11 cellular contexts compared by ENCODE assay signal in genomic region chr17:79801156-79802038, GRCh38. TPM values are rescaled to one million over a fixed set of nuclear protein-coding genes. Genes with fewer than 3 reads are reported as not detected.
DNase-seq lines count a peak whose midpoint lies in the region; ATAC-seq and TF ChIP-seq lines count a peak whose summit lies in the region.
"Had no signal": no experiment of that assay in that cellular context is flagged by ENCODE, and none has a peak within 500 bp of the region (broad histone marks: within the 10 kb centered on the region; RNA-seq: fewer than 3 reads in every experiment).

No MANE protein-coding gene starts in this region.

- peaks cover 0 to 23% (median 3%) of the 10 kb centered on the region in 11 donors for H3K9me3 Mint-ChIP-seq in naive thymus-derived CD4-positive, alpha-beta T cell
- H3K9me3 Mint-ChIP-seq: HFFc6 had no signal

- DNase-seq in COR-L47 (lab: John Stamatoyannopoulos, UW) (peak; percentile 62), astrocyte of the spinal cord (ENCODE audit: low read depth, low spot score) (peak; percentile 52), NCI-H2196 treated with DMSO at 0.1 percent for 48 hours (lab: John Stamatoyannopoulos, UW; ENCODE audit: unreplicated experiment) (no peak), GF-D8 (lab: John Stamatoyannopoulos, UW) (no peak), nucleus accumbens (lab: John Stamatoyannopoulos, UW) (no peak)
- DNase-seq in naive thymus-derived CD4-positive, alpha-beta T cell: no peak
- DNase-seq: NCI-H2029 treated with DMSO at 0.1 percent for 48 hours had no signal

- H3K4me1 Mint-ChIP-seq in naive thymus-derived CD4-positive, alpha-beta T cell: peaks cover 20 to 66% (median 45%) of the 10 kb centered on the region in 7 donors

- H3K27me3 ChIP-seq in naive thymus-derived CD4-positive, alpha-beta T cell (ENCODE audit: control insufficient read depth in 2 of 2, insufficient read depth in 2 of 2, low read length in 2 of 2): peaks cover 47 to 71% of the 10 kb centered on the region in 2 donors

- H3K27ac Mint-ChIP-seq in naive thymus-derived CD4-positive, alpha-beta T cell: peak overlapping the region in 7 of 9 donors; percentile 19 to 62 (median 47)
- H3K27ac Mint-ChIP-seq: HFFc6 had no signal

- in situ Hi-C loops in astrocyte of the spinal cord (cut with HindIII; ENCODE audit: low sequenced_read_pairs): no loop called here

- CTCF ChIA-PET in naive thymus-derived CD4-positive, alpha-beta T cell (lab: Charles Lee): no interaction called here

- no peak for TF ChIP-seq RAD21 in Ishikawa (IDR thresholded peaks at IDR 0.05; ENCODE audit: low read depth)

- peak overlapping the region in 3 of 10 donors; percentile 26 to 69 (median 58) for H3K4me3 Mint-ChIP-seq in naive thymus-derived CD4-positive, alpha-beta T cell

- H3K36me3 ChIP-seq in naive thymus-derived CD4-positive, alpha-beta T cell (ENCODE audit: control insufficient read depth in 2 of 3, insufficient read depth in 3 of 3, low read length in 3 of 3): no peaks in the 10 kb centered on the region
- H3K36me3 ChIP-seq: right lobe of liver had no signal

- no peak overlapping the region for H3K27ac ChIP-seq in naive thymus-derived CD4-positive, alpha-beta T cell (ENCODE audit: low read depth, low read length)
- H3K27ac ChIP-seq: right lobe of liver had no signal

- ATAC-seq in naive thymus-derived CD4-positive, alpha-beta T cell: no peak
- ATAC-seq in HG03442 (IDR thresholded peaks at IDR 0.05; ENCODE audit: unreplicated experiment): no peak

- H3K36me3 Mint-ChIP-seq in naive thymus-derived CD4-positive, alpha-beta T cell: peaks cover 0 to 13% (median 0%) of the 10 kb centered on the region in 5 donors

- peaks cover 0 to 4% (median 0%) of the 10 kb centered on the region in 3 experiments for H3K9me3 ChIP-seq in naive thymus-derived CD4-positive, alpha-beta T cell (ENCODE audit: control insufficient read depth in 2 of 3, low read length in 3 of 3)
- H3K9me3 ChIP-seq: right lobe of liver had no signal

- H3K27me3 Mint-ChIP-seq in naive thymus-derived CD4-positive, alpha-beta T cell: peaks cover 39 to 71% (median 51%) of the 10 kb centered on the region in 5 donors

- POLR2A ChIA-PET in naive thymus-derived CD4-positive, alpha-beta T cell (lab: Charles Lee): interaction anchor here (1.0 to 2.0 kb wide), 5 partner anchors 10 to 194 kb away, joined by 3 to 11 read pairs (median 6); partner anchors contain the start of gene CBX4

- intact Hi-C loops in naive thymus-derived CD4-positive, alpha-beta T cell (cut with micrococcal nuclease): no loop called here

- peaks cover 38 to 55% of the 10 kb centered on the region in 2 donors for H3K4me1 ChIP-seq in naive thymus-derived CD4-positive, alpha-beta T cell (ENCODE audit: control insufficient read depth in 2 of 2, insufficient read depth in 2 of 2, low read length in 2 of 2)

- no peak overlapping the region for H3K4me3 ChIP-seq in astrocyte of the spinal cord (ENCODE audit: low read depth, low read length)
- no peak overlapping the region for H3K4me3 ChIP-seq in naive thymus-derived CD4-positive, alpha-beta T cell (ENCODE audit: low read length)
- H3K4me3 ChIP-seq: right lobe of liver had no signal

- TF ChIP-seq EP300 in Ishikawa (IDR thresholded peaks at IDR 0.05; ENCODE audit: borderline replicate concordance): no peak

- TF ChIP-seq CTCF in astrocyte of the spinal cord (IDR thresholded peaks at IDR 0.05; ENCODE audit: low read depth, low read length): no peak

TF ChIP-seq in Ishikawa, 13 proteins besides CTCF, POLR2A, EP300 and RAD21:
- TF ChIP-seq FOXM1 (IDR thresholded peaks at IDR 0.05; ENCODE audit: borderline replicate concordance, low read depth) (no peak), USF1 (IDR thresholded peaks at IDR 0.05) (no peak), TAF1 (IDR thresholded peaks at IDR 0.05; ENCODE audit: low read depth) (no peak), CEBPB (IDR thresholded peaks at IDR 0.05) (no peak), MAX (IDR thresholded peaks at IDR 0.05) (no peak; the same call in 1 of the 2 replicates), ZBTB7A (IDR thresholded peaks at IDR 0.05; ENCODE audit: low read depth) (no peak), TCF12 (IDR thresholded peaks at IDR 0.05; ENCODE audit: low read depth) (peak; percentile 63), NFIC (IDR thresholded peaks at IDR 0.05) (no peak), CREB1 (IDR thresholded peaks at IDR 0.05; ENCODE audit: low read depth) (no peak), YY1 (IDR thresholded peaks at IDR 0.05; ENCODE audit: low read depth) (no peak), EGR1 (IDR thresholded peaks at IDR 0.05) (no peak), TEAD4 (IDR thresholded peaks at IDR 0.05) (peak; percentile 49; the same call in 1 of the 2 replicates), REST (IDR thresholded peaks at IDR 0.05; ENCODE audit: low read depth) (no peak)

RNA-seq across cellular contexts. Expression of gene CBX8, which starts 4.5 kb away (rescaled TPM):
- total RNA-seq in naive thymus-derived CD4-positive, alpha-beta T cell: 10 to 100 TPM in 1 of 5 experiments, 1 to 10 TPM in 4; 2.4 to 11.9 (median 3.0) TPM
- polyA plus RNA-seq in naive thymus-derived CD4-positive, alpha-beta T cell: 1 to 10 TPM in 1 of 2 donors, under 1 TPM in 1; 0.96 to 1.9 TPM

RNA-seq across cellular contexts. Expression of gene CBX2, which starts 23.4 kb away (rescaled TPM):
- 1 to 10 TPM in 1 of 5 experiments, under 1 TPM in 4; 0.24 to 4.4 (median 0.41) TPM for total RNA-seq in naive thymus-derived CD4-positive, alpha-beta T cell
- polyA plus RNA-seq in naive thymus-derived CD4-positive, alpha-beta T cell: under 1 TPM in 1 of 2 donors, not detected in 1; 0.41 TPM

RNA-seq across cellular contexts. Expression of gene CBX4, which starts 37.8 kb away (rescaled TPM):
- total RNA-seq in naive thymus-derived CD4-positive, alpha-beta T cell: 100 to 1,000 TPM in 2 of 5 experiments, 10 to 100 TPM in 3; 37.7 to 134 (median 84.4) TPM
- 1 to 10 TPM; 4.0 to 7.4 TPM for polyA plus RNA-seq in naive thymus-derived CD4-positive, alpha-beta T cell

Comparison
In these comparisons a context has a peak if more than half of its experiments do, and no peak if none do; other contexts are left out.
1. DNase-seq: peak in COR-L47 (single experiment) and astrocyte of the spinal cord (single experiment); none in naive thymus-derived CD4-positive, alpha-beta T cell (0 of 9), NCI-H2196 treated with DMSO at 0.1 percent for 48 hours (single experiment), GF-D8 (single experiment) and nucleus accumbens (0 of 56).